ENCODE assay signal across 11 cellular contexts in the genomic region with DNA sequence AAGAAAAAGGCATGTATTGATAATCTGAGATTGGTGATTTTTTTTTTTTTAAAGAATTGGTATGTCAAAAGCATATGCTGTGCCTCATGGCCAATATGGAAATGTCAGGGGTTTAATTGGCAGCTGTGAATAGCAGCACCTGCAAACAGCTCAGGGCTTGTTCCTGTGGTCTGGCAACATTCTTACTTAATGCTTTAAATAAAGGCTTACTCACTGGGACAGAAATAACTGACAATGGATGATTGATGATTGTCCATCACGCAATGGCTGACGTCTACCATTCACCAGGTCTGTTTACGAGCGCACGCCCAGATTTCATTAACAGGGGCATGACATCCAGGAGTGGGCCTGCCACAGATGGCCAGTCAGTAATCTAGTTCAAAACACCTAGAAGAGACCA.
A peak's percentile ranks its signal among the peaks of the same experiment; 100 is the strongest.
DNase-seq lines count a peak whose midpoint lies in the region; ATAC-seq, FAIRE-seq and TF ChIP-seq lines count a peak whose summit lies in the region.
"Had no signal": no experiment of that assay in that cellular context is flagged by ENCODE, and none has a peak within 500 bp of the region (broad histone marks: within the 10 kb centered on the region; RNA-seq: fewer than 3 reads in every experiment).

No MANE protein-coding gene starts in this region.

- no peak overlapping the region for H3K4me2 ChIP-seq in mesenchymal stem cell (ENCODE audit: low read length, poor library complexity, severe bottlenecking)

- no peak overlapping the region for H3K14ac ChIP-seq in mesenchymal stem cell (ENCODE audit: low read length in 2 of 2)

- no peak overlapping the region for H3K27ac Mint-ChIP-seq in activated T-helper 1 cell treated with anti-CD3 and anti-CD28 coated beads, Interleukin-12 subunit alpha, Interleukin-12 subunit beta, Interleukin-2, Interleukin-4 antibody, amounts not matched to agents 30 ng/mL and 10 ng/mL and 1 ng/mL, durations not matched to agents 14 hours and 24 hours and 36 hours
- H3K27ac Mint-ChIP-seq: HFFc6 had no signal

- H2BK15ac ChIP-seq in mesenchymal stem cell (ENCODE audit: low read depth, poor library complexity, severe bottlenecking) = no peak overlapping the region

- H2BK5ac ChIP-seq in mesenchymal stem cell (ENCODE audit: low read depth, low read length, poor library complexity, severe bottlenecking) = no peak overlapping the region

- no peaks in the 10 kb centered on the region for H3K36me3 ChIP-seq in mesenchymal stem cell (ENCODE audit: control insufficient read depth in 1 of 2, insufficient read depth in 2 of 2, low read depth in 1 of 2, low read length in 2 of 2)
- H3K36me3 ChIP-seq: ovary had no signal

- H3K9ac ChIP-seq in mesenchymal stem cell (ENCODE audit: low read length) = no peak overlapping the region

- H3K4me1 Mint-ChIP-seq in activated T-helper 1 cell treated with anti-CD3 and anti-CD28 coated beads, Interleukin-12 subunit alpha, Interleukin-12 subunit beta, Interleukin-2, Interleukin-4 antibody, amounts not matched to agents 30 ng/mL and 10 ng/mL and 1 ng/mL, durations not matched to agents 14 hours and 24 hours and 36 hours (ENCODE audit: low read depth) = no peaks in the 10 kb centered on the region

- peak; percentile 91 for DNase-seq in HT-29 (ENCODE audit: low spot score)
- DNase-seq in NCI-H2081 treated with DMSO at 0.1 percent for 48 hours (lab: John Stamatoyannopoulos, UW) = peak; percentile 75
- peak; percentile 87 for DNase-seq in SK-N-DZ (ENCODE audit: low spot score)
- peak; percentile 83 for DNase-seq in mesenchymal stem cell
- no peak for DNase-seq in activated T-helper 1 cell treated with anti-CD3 and anti-CD28 coated beads, Interleukin-12 subunit alpha, Interleukin-12 subunit beta, Interleukin-2, Interleukin-4 antibody, amounts not matched to agents 30 ng/mL and 10 ng/mL and 1 ng/mL, durations not matched to agents 14 hours and 24 hours and 36 hours (ENCODE audit: low spot score)
- no peak for DNase-seq in GM19239 (ENCODE audit: insufficient read length, low spot score)
- DNase-seq: HFFc6, ovary had no signal

- no peak overlapping the region for H2AK5ac ChIP-seq in mesenchymal stem cell (ENCODE audit: low read length, severe bottlenecking)

- no peak for FAIRE-seq in GM19239 (lab: Jason Lieb, UNC)

- H2BK12ac ChIP-seq in mesenchymal stem cell (ENCODE audit: low read length in 2 of 2) = peak overlapping the region in 1 of 2 experiments; percentile 1

- no peak overlapping the region for H4K8ac ChIP-seq in mesenchymal stem cell (ENCODE audit: low read length)

- H3K4me3 ChIP-seq in mesenchymal stem cell (ENCODE audit: insufficient read depth in 1 of 2, low read depth in 1 of 2, low read length in 2 of 2) = no peak overlapping the region
- H3K4me3 ChIP-seq: ovary, SK-N-MC had no signal

- no peak overlapping the region for H3K27ac ChIP-seq in mesenchymal stem cell (ENCODE audit: low read length, poor library complexity, severe bottlenecking)
- H3K27ac ChIP-seq: ovary, SK-N-MC had no signal

- no peak overlapping the region for H3K4ac ChIP-seq in mesenchymal stem cell (ENCODE audit: low read depth in 1 of 2, low read length in 2 of 2)

- H3K18ac ChIP-seq in mesenchymal stem cell (ENCODE audit: low read depth in 1 of 2, low read length in 2 of 2) = no peak overlapping the region

- H2BK120ac ChIP-seq in mesenchymal stem cell (ENCODE audit: low read depth, low read length) = no peak overlapping the region

- H3K23ac ChIP-seq in mesenchymal stem cell (ENCODE audit: low read length in 2 of 2) = no peak overlapping the region

- H3K79me1 ChIP-seq in mesenchymal stem cell (replicated peaks; ENCODE audit: low read length, poor library complexity, severe bottlenecking) = no peaks in the 10 kb centered on the region

- H4K91ac ChIP-seq in mesenchymal stem cell (ENCODE audit: low read length) = no peak overlapping the region

- no peak overlapping the region for H3K4me3 Mint-ChIP-seq in activated T-helper 1 cell treated with anti-CD3 and anti-CD28 coated beads, Interleukin-12 subunit alpha, Interleukin-12 subunit beta, Interleukin-2, Interleukin-4 antibody, amounts not matched to agents 30 ng/mL and 10 ng/mL and 1 ng/mL, durations not matched to agents 14 hours and 24 hours and 36 hours
- H3K4me3 Mint-ChIP-seq: HFFc6 had no signal

- WGBS in mesenchymal stem cell = 21% methylated on average over 5 of the region's 5 CpGs

- intact Hi-C loops in activated T-helper 1 cell treated with anti-CD3 and anti-CD28 coated beads, Interleukin-12 subunit alpha, Interleukin-12 subunit beta, Interleukin-2, Interleukin-4 antibody, amounts not matched to agents 30 ng/mL and 10 ng/mL and 1 ng/mL, durations not matched to agents 14 hours and 24 hours and 36 hours (cut with micrococcal nuclease) = no loop called here

- no peak overlapping the region for H2AFZ ChIP-seq in mesenchymal stem cell (ENCODE audit: low read depth, low read length)

- TF ChIP-seq POLR2A in GM18505 (IDR thresholded peaks at IDR 0.05; ENCODE audit: borderline replicate concordance, extremely low read depth, insufficient read depth, insufficient read length) = no peak

- no peaks in the 10 kb centered on the region for H3K9me3 Mint-ChIP-seq in activated T-helper 1 cell treated with anti-CD3 and anti-CD28 coated beads, Interleukin-12 subunit alpha, Interleukin-12 subunit beta, Interleukin-2, Interleukin-4 antibody, amounts not matched to agents 30 ng/mL and 10 ng/mL and 1 ng/mL, durations not matched to agents 14 hours and 24 hours and 36 hours
- H3K9me3 Mint-ChIP-seq: HFFc6 had no signal

- ATAC-seq in GM18505 (IDR thresholded peaks at IDR 0.05; ENCODE audit: unreplicated experiment) = no peak
- no peak for ATAC-seq in HG03520 (IDR thresholded peaks at IDR 0.05; ENCODE audit: unreplicated experiment)

- H3K27me3 Mint-ChIP-seq in activated T-helper 1 cell treated with anti-CD3 and anti-CD28 coated beads, Interleukin-12 subunit alpha, Interleukin-12 subunit beta, Interleukin-2, Interleukin-4 antibody, amounts not matched to agents 30 ng/mL and 10 ng/mL and 1 ng/mL, durations not matched to agents 14 hours and 24 hours and 36 hours (ENCODE audit: insufficient read depth) = no peaks in the 10 kb centered on the region

- H3K36me3 Mint-ChIP-seq in activated T-helper 1 cell treated with anti-CD3 and anti-CD28 coated beads, Interleukin-12 subunit alpha, Interleukin-12 subunit beta, Interleukin-2, Interleukin-4 antibody, amounts not matched to agents 30 ng/mL and 10 ng/mL and 1 ng/mL, durations not matched to agents 14 hours and 24 hours and 36 hours (ENCODE audit: low read depth) = no peaks in the 10 kb centered on the region

- H3K27me3 ChIP-seq in mesenchymal stem cell (ENCODE audit: control insufficient read depth in 1 of 2, insufficient read depth in 1 of 2, low read length in 2 of 2) = no peaks in the 10 kb centered on the region
- H3K27me3 ChIP-seq: ovary had no signal

- no peaks in the 10 kb centered on the region for H3K9me3 ChIP-seq in mesenchymal stem cell (ENCODE audit: control insufficient read depth, low read length)
- H3K9me3 ChIP-seq: ovary had no signal

- H3K4me1 ChIP-seq in mesenchymal stem cell (ENCODE audit: control insufficient read depth, insufficient read depth, low read depth, low read length) = no peaks in the 10 kb centered on the region

Comparison
In these comparisons a context has a peak if more than half of its experiments do, and no peak if none do; other contexts are left out.
1. DNase-seq: peak in HT-29 (single experiment), NCI-H2081 treated with DMSO at 0.1 percent for 48 hours (single experiment), SK-N-DZ (single experiment) and mesenchymal stem cell (single experiment); none in activated T-helper 1 cell treated with anti-CD3 and anti-CD28 coated beads, Interleukin-12 subunit alpha, Interleukin-12 subunit beta, Interleukin-2, Interleukin-4 antibody, amounts not matched to agents 30 ng/mL and 10 ng/mL and 1 ng/mL, durations not matched to agents 14 hours and 24 hours and 36 hours (single experiment) and GM19239 (single experiment).